ENCODE assay signal across 8 cellular contexts in genomic region chr20:17966432-17967312, GRCh38. TPM values are rescaled to one million over a fixed set of nuclear protein-coding genes. Genes with fewer than 3 reads are reported as not detected.
DNase-seq lines count a peak whose midpoint lies in the region; ATAC-seq, FAIRE-seq and TF ChIP-seq lines count a peak whose summit lies in the region.

No MANE protein-coding gene starts in this region.

- peak; percentile 51 for FAIRE-seq in GM18507 (lab: Jason Lieb, UNC)

- intact Hi-C loops in natural killer cell (cut with micrococcal nuclease): loop anchor here (1.0 to 10.0 kb wide), 6 partner anchors 8 to 1232 kb away; partner anchors contain the start of genes DZANK1, POLR3F, SEC23B and SNRPB2

- H3K4me3 ChIP-seq in effector memory CD4-positive, alpha-beta T cell (ENCODE audit: insufficient read depth, low read depth, low read length, poor library complexity, severe bottlenecking): peak overlapping the region; percentile 90

- H3K36me3 ChIP-seq in effector memory CD4-positive, alpha-beta T cell (ENCODE audit: control insufficient read depth, insufficient read depth, low read length): no peaks in the 10 kb centered on the region

- H3K27ac Mint-ChIP-seq in natural killer cell: peak overlapping the region; percentile 95 to 98

- no peaks in the 10 kb centered on the region for H3K36me3 Mint-ChIP-seq in natural killer cell

- no peaks in the 10 kb centered on the region for H3K27me3 Mint-ChIP-seq in natural killer cell (ENCODE audit: low read depth in 2 of 2)

- H3K9me3 ChIP-seq in effector memory CD4-positive, alpha-beta T cell (ENCODE audit: control insufficient read depth, low read length): no peaks in the 10 kb centered on the region

- H3K27ac ChIP-seq in effector memory CD4-positive, alpha-beta T cell (ENCODE audit: insufficient read depth, low read length, poor library complexity, severe bottlenecking): peak overlapping the region; percentile 95

- TF ChIP-seq CTCF in natural killer cell (IDR thresholded peaks at IDR 0.05): no peak

- H3K4me1 Mint-ChIP-seq in natural killer cell: peaks cover 80 to 85% of the 10 kb centered on the region in 2 donors

- H3K4me1 ChIP-seq in effector memory CD4-positive, alpha-beta T cell (ENCODE audit: control insufficient read depth, insufficient read depth, low read length, poor library complexity, severe bottlenecking): peaks cover 50% of the 10 kb centered on the region

- DNase-seq in AG08395 (ENCODE audit: low spot score) (peak; percentile 42), GM18507 (ENCODE audit: extremely low spot score, insufficient read length, low read depth) (no peak), RPMI8226 (peak; percentile 65), natural killer cell (no peak), NCI-H1436 treated with DMSO at 0.1 percent for 48 hours (lab: John Stamatoyannopoulos, UW) (no peak)
- DNase-seq in effector memory CD4-positive, alpha-beta T cell: no peak
- DNase-seq in activated CD4-positive, CD25-positive, alpha-beta regulatory T cell treated with anti-CD3 and anti-CD28 coated beads, Interleukin-2, amount 50 U/mL, for 72 hours: no peak

- peak overlapping the region; percentile 98 for H3K4me3 Mint-ChIP-seq in natural killer cell

- H3K9me3 Mint-ChIP-seq in natural killer cell: no peaks in the 10 kb centered on the region

- ATAC-seq in natural killer cell (peak in 1 of 3 donors; percentile 19), HG02763 (IDR thresholded peaks at IDR 0.05; ENCODE audit: unreplicated experiment) (no peak)

- no peaks in the 10 kb centered on the region for H3K27me3 ChIP-seq in effector memory CD4-positive, alpha-beta T cell (replicated peaks; ENCODE audit: control insufficient read depth, insufficient read depth, low read length, poor library complexity, severe bottlenecking)

RNA-seq across cellular contexts. Expression of gene SNX5, which starts 1.9 kb away (rescaled TPM):
- total RNA-seq in natural killer cell: 10 to 100 TPM; 62.3 to 85.4 (median 72.1) TPM

RNA-seq across cellular contexts. Expression of gene MGME1, which starts 2.1 kb away (rescaled TPM):
- 10 to 100 TPM; 10.3 to 25.1 (median 13.0) TPM for total RNA-seq in natural killer cell

Comparison
In these comparisons a context has a peak if more than half of its experiments do, and no peak if none do; other contexts are left out.
1. DNase-seq: peak in AG08395 (single experiment) and RPMI8226 (single experiment); none in GM18507 (single experiment), effector memory CD4-positive, alpha-beta T cell (0 of 3), natural killer cell (single experiment), NCI-H1436 treated with DMSO at 0.1 percent for 48 hours (single experiment) and activated CD4-positive, CD25-positive, alpha-beta regulatory T cell treated with anti-CD3 and anti-CD28 coated beads, Interleukin-2, amount 50 U/mL, for 72 hours (single experiment).